In genomic region chr10:86045896-86046295, GRCh38 we compare ENCODE assay signal across 9 cellular contexts.
"Had no signal": no experiment of that assay in that cellular context is flagged by ENCODE, and none has a peak within 500 bp of the region (broad histone marks: within the 10 kb centered on the region; RNA-seq: fewer than 3 reads in every experiment).

No MANE protein-coding gene starts in this region.

- H3K27ac ChIP-seq: HL-60 had no signal

- H3K36me3 Mint-ChIP-seq: IgD-negative memory B cell had no signal

- H3K4me1 Mint-ChIP-seq: GM23338, IgD-negative memory B cell had no signal

- DNase-seq: H9, HCEC 1CT, HFFc6 had no signal

- H3K4me3 Mint-ChIP-seq: GM23338, H9, HFFc6, IgD-negative memory B cell had no signal

- H3K4me2 ChIP-seq: GM23338 had no signal

- H3K27ac Mint-ChIP-seq: GM23338, H9, HFFc6, IgD-negative memory B cell had no signal

- FAIRE-seq: H1, H54, HepG2 had no signal

- H3K4me3 ChIP-seq: GM23338 had no signal

- H2AFZ ChIP-seq: GM23338 had no signal

- H3K9me3 Mint-ChIP-seq: H9, IgD-negative memory B cell had no signal

- ATAC-seq: GM23338, HepG2 had no signal
